In genomic region chr16:55613578-55614333, GRCh38 we compare ENCODE assay signal across 31 cellular contexts. TPM values are rescaled to one million over a fixed set of nuclear protein-coding genes. Genes with fewer than 3 reads are reported as not detected.
"Had no signal": no experiment of that assay in that cellular context is flagged by ENCODE, and none has a peak within 500 bp of the region (broad histone marks: within the 10 kb centered on the region; RNA-seq: fewer than 3 reads in every experiment).

No MANE protein-coding gene starts in this region.

- H3K4me1 Mint-ChIP-seq: activated naive CD4-positive, alpha-beta T cell treated with anti-CD3 and anti-CD28 coated beads, Interleukin-2, amount 50 U/mL, for 24 hours; WTC11 had no signal

- H3K4me3 Mint-ChIP-seq: activated CD8-positive, alpha-beta T cell treated with anti-CD3 and anti-CD28 coated beads, Interleukin-2, amount 10 ng/mL, durations not matched to agents 7 days and 5 days; activated naive CD4-positive, alpha-beta T cell treated with anti-CD3 and anti-CD28 coated beads, Interleukin-2, amount 50 U/mL, for 24 hours; WTC11 had no signal

- H3K36me3 ChIP-seq: breast epithelium had no signal

- H3K27ac Mint-ChIP-seq: activated CD8-positive, alpha-beta T cell treated with anti-CD3 and anti-CD28 coated beads, Interleukin-2, amount 10 ng/mL, durations not matched to agents 7 days and 5 days; activated naive CD4-positive, alpha-beta T cell treated with anti-CD3 and anti-CD28 coated beads, Interleukin-2, amount 50 U/mL, for 24 hours; WTC11 had no signal

- H3K4me1 ChIP-seq: breast epithelium had no signal

- H3K27me3 ChIP-seq: breast epithelium had no signal

- DNase-seq: activated CD4-positive, alpha-beta T cell treated with anti-CD3 and anti-CD28 coated beads for 48 hours; activated CD4-positive, alpha-beta T cell treated with anti-CD3 and anti-CD28 coated beads, Interleukin-2, amount 50 U/mL, for 4 hours; activated CD4-positive, CD25-positive, alpha-beta regulatory T cell treated with anti-CD3 and anti-CD28 coated beads, Interleukin-2, amount 50 U/mL, for 72 hours; activated CD8-positive, alpha-beta memory T cell treated with anti-CD3 and anti-CD28 coated beads, Interleukin-2, amount 50 U/mL, for 48 hours; activated CD8-positive, alpha-beta T cell treated with anti-CD3 and anti-CD28 coated beads, Interleukin-2, amount 10 ng/mL, durations not matched to agents 7 days and 5 days; activated naive CD4-positive, alpha-beta T cell; activated T-cell treated with anti-CD3 and anti-CD28 coated beads, Interleukin-2, amount 50 U/mL, for 1 hour; aorta; central memory CD4-positive, alpha-beta T cell; Kasumi-1; KBM-7; NCI-H1092; NCI-H1417; NCI-H1694; NCI-H2029; NCI-H2107; NCI-H2171 treated with DMSO at 0.1 percent for 48 hours; NCI-H226; NCI-H510A; NCI-H526 treated with DMSO at 0.1 percent for 48 hours; NCI-H82; RPMI8226; T-helper 1 cell had no signal

- H3K4me3 ChIP-seq: breast epithelium, SK-N-MC had no signal

- H3K27ac ChIP-seq: breast epithelium, SK-N-MC had no signal

- H3K9me3 ChIP-seq: breast epithelium had no signal

- ATAC-seq: activated CD8-positive, alpha-beta T cell treated with anti-CD3 and anti-CD28 coated beads, Interleukin-2, amount 10 ng/mL, durations not matched to agents 7 days and 5 days; Panc1; Right ventricle myocardium inferior; WTC11 had no signal

RNA-seq across cellular contexts. Expression of gene SLC6A2, which starts 42.0 kb away (rescaled TPM):
- total RNA-seq: activated CD8-positive, alpha-beta T cell treated with anti-CD3 and anti-CD28 coated beads, Interleukin-2, amount 10 ng/mL, durations not matched to agents 7 days and 5 days; OCI-LY7; Right ventricle myocardium inferior; T-helper 2 cell treated with Interferon-gamma antibody and Interleukin-4, amounts not matched to agents 100 ng/mL and 5 ng/mL, for 36 hours had no signal

RNA-seq across cellular contexts. Expression of gene CAPNS2, which starts 47.3 kb away (rescaled TPM):
- total RNA-seq: activated CD8-positive, alpha-beta T cell treated with anti-CD3 and anti-CD28 coated beads, Interleukin-2, amount 10 ng/mL, durations not matched to agents 7 days and 5 days; OCI-LY7; Right ventricle myocardium inferior had no signal
